ENCODE assay signal across 1 cellular context in the genomic region with DNA sequence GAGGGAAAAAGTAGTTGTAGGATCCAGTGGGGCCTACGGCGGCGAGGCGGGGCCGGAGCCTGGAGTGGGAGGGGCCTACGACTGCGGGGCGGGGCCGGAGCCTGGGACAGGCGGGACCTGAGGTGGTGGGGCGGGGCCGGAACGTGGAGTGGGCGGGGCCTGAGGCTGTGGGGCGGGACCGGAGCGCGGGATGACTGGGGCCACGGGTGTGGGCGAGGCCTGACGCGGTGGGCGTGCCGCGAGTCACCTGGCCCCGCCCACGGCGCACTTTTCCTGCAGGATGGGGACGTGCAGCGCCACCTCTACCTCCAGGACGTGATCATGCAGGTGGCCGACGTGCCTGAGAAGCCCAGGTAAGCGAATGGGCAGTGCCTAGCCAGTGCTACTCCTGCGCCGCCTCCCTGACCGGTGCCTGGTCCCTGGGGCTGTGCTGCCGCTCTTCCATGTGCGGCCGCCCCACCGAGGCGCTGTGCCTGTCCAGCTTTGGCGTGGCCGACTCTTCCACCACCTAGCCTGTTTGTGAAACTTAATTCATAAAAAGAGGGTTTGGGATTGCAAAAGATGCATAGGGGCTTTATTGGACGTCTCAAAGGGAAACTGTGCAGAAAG.
A peak's percentile ranks its signal among the peaks of the same experiment; 100 is the strongest.
TF ChIP-seq lines count a peak whose summit lies in the region.

No MANE protein-coding gene starts in this region.

TF ChIP-seq in H1, 55 proteins besides CTCF, POLR2A, EP300 and RAD21:
- TF ChIP-seq, protein P1, sequence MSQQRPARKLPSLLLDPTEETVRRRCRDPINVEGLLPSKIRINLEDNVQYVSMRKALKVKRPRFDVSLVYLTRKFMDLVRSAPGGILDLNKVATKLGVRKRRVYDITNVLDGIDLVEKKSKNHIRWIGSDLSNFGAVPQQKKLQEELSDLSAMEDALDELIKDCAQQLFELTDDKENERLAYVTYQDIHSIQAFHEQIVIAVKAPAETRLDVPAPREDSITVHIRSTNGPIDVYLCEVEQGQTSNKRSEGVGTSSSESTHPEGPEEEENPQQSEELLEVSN (IDR thresholded peaks at IDR 0.05): 0 out of 2 replicates have a peak, but pooled peaks have one; percentile 30
- TF ChIP-seq MAFK (IDR thresholded peaks at IDR 0.05; ENCODE audit: low read depth, low read length) (no peak), CEBPB (IDR thresholded peaks at IDR 0.05; ENCODE audit: low read depth, low read length) (no peak), BACH1 (IDR thresholded peaks at IDR 0.05; ENCODE audit: low read length) (peak; percentile 49; the same call in 1 of the 2 replicates), SIX5 (IDR thresholded peaks at IDR 0.05; ENCODE audit: low read depth, low read length) (no peak), NRF1 (IDR thresholded peaks at IDR 0.05; ENCODE audit: low read depth, low read length) (no peak), SP4 (IDR thresholded peaks at IDR 0.05; ENCODE audit: low read length) (no peak), CREB1 (IDR thresholded peaks at IDR 0.05) (peak; percentile 68; the same call in 1 of the 2 replicates)
- TF ChIP-seq, protein P2, sequence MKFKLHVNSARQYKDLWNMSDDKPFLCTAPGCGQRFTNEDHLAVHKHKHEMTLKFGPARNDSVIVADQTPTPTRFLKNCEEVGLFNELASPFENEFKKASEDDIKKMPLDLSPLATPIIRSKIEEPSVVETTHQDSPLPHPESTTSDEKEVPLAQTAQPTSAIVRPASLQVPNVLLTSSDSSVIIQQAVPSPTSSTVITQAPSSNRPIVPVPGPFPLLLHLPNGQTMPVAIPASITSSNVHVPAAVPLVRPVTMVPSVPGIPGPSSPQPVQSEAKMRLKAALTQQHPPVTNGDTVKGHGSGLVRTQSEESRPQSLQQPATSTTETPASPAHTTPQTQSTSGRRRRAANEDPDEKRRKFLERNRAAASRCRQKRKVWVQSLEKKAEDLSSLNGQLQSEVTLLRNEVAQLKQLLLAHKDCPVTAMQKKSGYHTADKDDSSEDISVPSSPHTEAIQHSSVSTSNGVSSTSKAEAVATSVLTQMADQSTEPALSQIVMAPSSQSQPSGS (IDR thresholded peaks at IDR 0.05; ENCODE audit: low read length): no peak
- TF ChIP-seq, protein P3, sequence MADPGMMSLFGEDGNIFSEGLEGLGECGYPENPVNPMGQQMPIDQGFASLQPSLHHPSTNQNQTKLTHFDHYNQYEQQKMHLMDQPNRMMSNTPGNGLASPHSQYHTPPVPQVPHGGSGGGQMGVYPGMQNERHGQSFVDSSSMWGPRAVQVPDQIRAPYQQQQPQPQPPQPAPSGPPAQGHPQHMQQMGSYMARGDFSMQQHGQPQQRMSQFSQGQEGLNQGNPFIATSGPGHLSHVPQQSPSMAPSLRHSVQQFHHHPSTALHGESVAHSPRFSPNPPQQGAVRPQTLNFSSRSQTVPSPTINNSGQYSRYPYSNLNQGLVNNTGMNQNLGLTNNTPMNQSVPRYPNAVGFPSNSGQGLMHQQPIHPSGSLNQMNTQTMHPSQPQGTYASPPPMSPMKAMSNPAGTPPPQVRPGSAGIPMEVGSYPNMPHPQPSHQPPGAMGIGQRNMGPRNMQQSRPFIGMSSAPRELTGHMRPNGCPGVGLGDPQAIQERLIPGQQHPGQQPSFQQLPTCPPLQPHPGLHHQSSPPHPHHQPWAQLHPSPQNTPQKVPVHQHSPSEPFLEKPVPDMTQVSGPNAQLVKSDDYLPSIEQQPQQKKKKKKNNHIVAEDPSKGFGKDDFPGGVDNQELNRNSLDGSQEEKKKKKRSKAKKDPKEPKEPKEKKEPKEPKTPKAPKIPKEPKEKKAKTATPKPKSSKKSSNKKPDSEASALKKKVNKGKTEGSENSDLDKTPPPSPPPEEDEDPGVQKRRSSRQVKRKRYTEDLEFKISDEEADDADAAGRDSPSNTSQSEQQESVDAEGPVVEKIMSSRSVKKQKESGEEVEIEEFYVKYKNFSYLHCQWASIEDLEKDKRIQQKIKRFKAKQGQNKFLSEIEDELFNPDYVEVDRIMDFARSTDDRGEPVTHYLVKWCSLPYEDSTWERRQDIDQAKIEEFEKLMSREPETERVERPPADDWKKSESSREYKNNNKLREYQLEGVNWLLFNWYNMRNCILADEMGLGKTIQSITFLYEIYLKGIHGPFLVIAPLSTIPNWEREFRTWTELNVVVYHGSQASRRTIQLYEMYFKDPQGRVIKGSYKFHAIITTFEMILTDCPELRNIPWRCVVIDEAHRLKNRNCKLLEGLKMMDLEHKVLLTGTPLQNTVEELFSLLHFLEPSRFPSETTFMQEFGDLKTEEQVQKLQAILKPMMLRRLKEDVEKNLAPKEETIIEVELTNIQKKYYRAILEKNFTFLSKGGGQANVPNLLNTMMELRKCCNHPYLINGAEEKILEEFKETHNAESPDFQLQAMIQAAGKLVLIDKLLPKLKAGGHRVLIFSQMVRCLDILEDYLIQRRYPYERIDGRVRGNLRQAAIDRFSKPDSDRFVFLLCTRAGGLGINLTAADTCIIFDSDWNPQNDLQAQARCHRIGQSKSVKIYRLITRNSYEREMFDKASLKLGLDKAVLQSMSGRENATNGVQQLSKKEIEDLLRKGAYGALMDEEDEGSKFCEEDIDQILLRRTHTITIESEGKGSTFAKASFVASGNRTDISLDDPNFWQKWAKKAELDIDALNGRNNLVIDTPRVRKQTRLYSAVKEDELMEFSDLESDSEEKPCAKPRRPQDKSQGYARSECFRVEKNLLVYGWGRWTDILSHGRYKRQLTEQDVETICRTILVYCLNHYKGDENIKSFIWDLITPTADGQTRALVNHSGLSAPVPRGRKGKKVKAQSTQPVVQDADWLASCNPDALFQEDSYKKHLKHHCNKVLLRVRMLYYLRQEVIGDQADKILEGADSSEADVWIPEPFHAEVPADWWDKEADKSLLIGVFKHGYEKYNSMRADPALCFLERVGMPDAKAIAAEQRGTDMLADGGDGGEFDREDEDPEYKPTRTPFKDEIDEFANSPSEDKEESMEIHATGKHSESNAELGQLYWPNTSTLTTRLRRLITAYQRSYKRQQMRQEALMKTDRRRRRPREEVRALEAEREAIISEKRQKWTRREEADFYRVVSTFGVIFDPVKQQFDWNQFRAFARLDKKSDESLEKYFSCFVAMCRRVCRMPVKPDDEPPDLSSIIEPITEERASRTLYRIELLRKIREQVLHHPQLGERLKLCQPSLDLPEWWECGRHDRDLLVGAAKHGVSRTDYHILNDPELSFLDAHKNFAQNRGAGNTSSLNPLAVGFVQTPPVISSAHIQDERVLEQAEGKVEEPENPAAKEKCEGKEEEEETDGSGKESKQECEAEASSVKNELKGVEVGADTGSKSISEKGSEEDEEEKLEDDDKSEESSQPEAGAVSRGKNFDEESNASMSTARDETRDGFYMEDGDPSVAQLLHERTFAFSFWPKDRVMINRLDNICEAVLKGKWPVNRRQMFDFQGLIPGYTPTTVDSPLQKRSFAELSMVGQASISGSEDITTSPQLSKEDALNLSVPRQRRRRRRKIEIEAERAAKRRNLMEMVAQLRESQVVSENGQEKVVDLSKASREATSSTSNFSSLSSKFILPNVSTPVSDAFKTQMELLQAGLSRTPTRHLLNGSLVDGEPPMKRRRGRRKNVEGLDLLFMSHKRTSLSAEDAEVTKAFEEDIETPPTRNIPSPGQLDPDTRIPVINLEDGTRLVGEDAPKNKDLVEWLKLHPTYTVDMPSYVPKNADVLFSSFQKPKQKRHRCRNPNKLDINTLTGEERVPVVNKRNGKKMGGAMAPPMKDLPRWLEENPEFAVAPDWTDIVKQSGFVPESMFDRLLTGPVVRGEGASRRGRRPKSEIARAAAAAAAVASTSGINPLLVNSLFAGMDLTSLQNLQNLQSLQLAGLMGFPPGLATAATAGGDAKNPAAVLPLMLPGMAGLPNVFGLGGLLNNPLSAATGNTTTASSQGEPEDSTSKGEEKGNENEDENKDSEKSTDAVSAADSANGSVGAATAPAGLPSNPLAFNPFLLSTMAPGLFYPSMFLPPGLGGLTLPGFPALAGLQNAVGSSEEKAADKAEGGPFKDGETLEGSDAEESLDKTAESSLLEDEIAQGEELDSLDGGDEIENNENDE (IDR thresholded peaks at IDR 0.05; ENCODE audit: insufficient replicate concordance, low read length): no peak
